Comparison of ENCODE assay signal across 22 cellular contexts in the genomic region with DNA sequence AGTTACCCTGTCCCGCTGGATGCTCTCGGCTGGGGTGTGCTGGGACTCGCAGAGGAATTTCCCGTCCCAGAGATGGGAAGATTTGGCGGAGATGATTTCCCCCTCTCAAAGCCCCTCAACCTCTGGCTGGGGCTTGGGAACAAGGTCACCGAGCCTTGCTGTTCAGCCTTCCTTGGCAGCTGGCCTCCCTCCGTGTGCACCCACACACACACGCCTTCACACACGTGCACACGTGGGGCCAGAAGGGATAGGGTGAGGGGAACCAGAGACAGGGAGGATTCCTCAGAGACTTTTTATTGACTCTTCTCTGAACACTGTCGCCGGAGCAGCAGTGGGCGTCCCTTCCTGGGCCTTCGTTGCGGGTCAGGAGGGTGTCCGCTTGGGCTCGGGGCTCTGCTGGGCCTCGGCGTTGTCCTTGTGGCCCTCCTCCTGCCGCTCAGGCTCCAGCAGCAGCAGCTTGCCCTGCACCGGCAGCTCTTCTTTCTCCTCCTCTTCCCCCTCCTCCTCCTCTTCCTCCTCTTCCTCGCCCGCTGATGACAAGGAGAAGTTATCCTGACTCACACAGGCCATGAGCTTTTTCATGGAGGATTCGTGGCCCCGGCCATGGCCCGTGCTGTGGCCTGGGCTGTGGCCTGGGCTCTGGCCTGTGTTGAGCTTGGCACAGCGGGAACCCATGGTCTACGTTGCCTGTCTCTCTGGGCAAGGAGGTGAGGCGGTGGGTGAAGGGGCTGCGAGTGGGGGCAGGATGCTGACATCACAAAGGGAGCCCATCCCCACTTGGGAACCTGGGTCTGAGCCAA. TPM values are rescaled to one million over a fixed set of nuclear protein-coding genes. Genes with fewer than 3 reads are reported as not detected.
A peak's percentile ranks its signal among the peaks of the same experiment; 100 is the strongest.
DNase-seq lines count a peak whose midpoint lies in the region; ATAC-seq, FAIRE-seq and TF ChIP-seq lines count a peak whose summit lies in the region.
"Had no signal": no experiment of that assay in that cellular context is flagged by ENCODE, and none has a peak within 500 bp of the region (broad histone marks: within the 10 kb centered on the region; RNA-seq: fewer than 3 reads in every experiment).

A gene with protein sequence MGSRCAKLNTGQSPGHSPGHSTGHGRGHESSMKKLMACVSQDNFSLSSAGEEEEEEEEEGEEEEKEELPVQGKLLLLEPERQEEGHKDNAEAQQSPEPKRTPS (minus strand): TSS at position 709 of the 800 bp plus-strand sequence. CDS start 34 bp downstream, at position 675.

- TF ChIP-seq CTCF in astrocyte (IDR thresholded peaks at IDR 0.05; ENCODE audit: insufficient read depth, low read depth, low read length), result no peak
- TF ChIP-seq CTCF in osteoblast (IDR thresholded peaks at IDR 0.05; ENCODE audit: extremely low read depth, low read depth, low read length), result no peak
- no peak for TF ChIP-seq CTCF in lower leg skin (IDR thresholded peaks at IDR 0.05)

- no peak within 1 kb of the TSS for H3K9ac ChIP-seq in astrocyte (ENCODE audit: low read length)
- H3K9ac ChIP-seq: KMS-11 had no signal

- WGBS in lower leg skin, 2 donors, result 71 to 76% methylated on average over 30 of the region's 30 CpGs

- peak; percentile 20 for DNase-seq in HK-2 (ENCODE audit: unreplicated experiment)
- no peak for DNase-seq in astrocyte (ENCODE audit: low read depth)
- peak; percentile 39 for DNase-seq in left kidney (ENCODE audit: low read depth, low spot score)
- peak; percentile 30 for DNase-seq in osteoblast (ENCODE audit: insufficient read length, low spot score, missing footprints)
- no peak for DNase-seq in lower leg skin (ENCODE audit: low spot score in 2 of 2)
- no peak for DNase-seq in DMS153 treated with DMSO at 0.1 percent for 48 hours (lab: John Stamatoyannopoulos, UW; ENCODE audit: unreplicated experiment)
- DNase-seq in iPS-NIHi7 (ENCODE audit: extremely low spot score), result no peak
- DNase-seq: ACHN; CD4-positive, alpha-beta T cell; NCI-H1105; NCI-H187; NCI-H2171; SHP77 had no signal

- intact Hi-C loops in lower leg skin (cut with DNase I; ENCODE audit: low total_unique reads), result no loop called here

- peaks cover 4% of the 10 kb centered on the region for H3K4me1 Mint-ChIP-seq in astrocyte (ENCODE audit: low read depth, unreplicated experiment)
- H3K4me1 Mint-ChIP-seq: B cell had no signal

- peaks cover 2% of the 10 kb centered on the region for H3K27me3 ChIP-seq in astrocyte (ENCODE audit: insufficient read depth, low read length)
- peaks cover 4% of the 10 kb centered on the region for H3K27me3 ChIP-seq in osteoblast (ENCODE audit: insufficient read depth, low read length)

- H2AFZ ChIP-seq in astrocyte (ENCODE audit: low read depth, low read length), result peak within 1 kb of the TSS; percentile 10
- no peak within 1 kb of the TSS for H2AFZ ChIP-seq in osteoblast (ENCODE audit: low read length)

- TF ChIP-seq POLR2A in lower leg skin (IDR thresholded peaks at IDR 0.05), result no peak

- H3K79me2 ChIP-seq in astrocyte (ENCODE audit: insufficient read depth, low read length) (no peaks in the 10 kb centered on the region), osteoblast (ENCODE audit: insufficient read depth, low read length) (no peaks in the 10 kb centered on the region)

- H3K9me3 ChIP-seq in astrocyte (ENCODE audit: insufficient read depth, low read depth, low read length) (no peaks in the 10 kb centered on the region), osteoblast (ENCODE audit: low read depth, low read length) (no peaks in the 10 kb centered on the region)

- no peak for FAIRE-seq in astrocyte (lab: Jason Lieb, UNC)
- FAIRE-seq: G401.6, GM12891, GM19239, RCC 7860 had no signal

- no peaks in the 10 kb centered on the region for H4K20me1 ChIP-seq in astrocyte (ENCODE audit: insufficient read depth, low read length)
- H4K20me1 ChIP-seq in osteoblast (ENCODE audit: insufficient read depth, low read length), result no peaks in the 10 kb centered on the region

- peaks cover 2% of the 10 kb centered on the region for H3K36me3 Mint-ChIP-seq in astrocyte (ENCODE audit: low read depth, unreplicated experiment)

- H3K9me3 Mint-ChIP-seq in astrocyte (ENCODE audit: unreplicated experiment), result peaks cover 7% of the 10 kb centered on the region
- H3K9me3 Mint-ChIP-seq: CD4-positive, alpha-beta T cell had no signal

- peaks cover 40% of the 10 kb centered on the region for H3K27me3 Mint-ChIP-seq in astrocyte (ENCODE audit: low read depth, unreplicated experiment)
- H3K27me3 Mint-ChIP-seq: B cell; CD4-positive, alpha-beta T cell had no signal

- no peak for ATAC-seq in HG02870 (IDR thresholded peaks at IDR 0.05; ENCODE audit: unreplicated experiment)

- no peak within 1 kb of the TSS for H3K27ac Mint-ChIP-seq in astrocyte (ENCODE audit: unreplicated experiment)
- H3K27ac Mint-ChIP-seq: B cell; CD4-positive, alpha-beta T cell had no signal

- H3K4me3 ChIP-seq in astrocyte (ENCODE audit: insufficient read depth, low read depth, low read length) (no peak within 1 kb of the TSS), osteoblast (ENCODE audit: insufficient read depth, low read length) (no peak within 1 kb of the TSS), lower leg skin (ENCODE audit: low read depth, poor library complexity, severe bottlenecking) (no peak within 1 kb of the TSS)

- H3K36me3 ChIP-seq in astrocyte (ENCODE audit: insufficient read depth, low read length), result no peaks in the 10 kb centered on the region
- no peaks in the 10 kb centered on the region for H3K36me3 ChIP-seq in osteoblast (ENCODE audit: insufficient read depth, low read length)

- H3K27ac ChIP-seq in astrocyte (ENCODE audit: low read depth, low read length), result no peak within 1 kb of the TSS
- no peak within 1 kb of the TSS for H3K27ac ChIP-seq in osteoblast (ENCODE audit: low read depth, low read length)
- H3K27ac ChIP-seq: KMS-11 had no signal

- H3K4me2 ChIP-seq in astrocyte (ENCODE audit: low read length) (no peak within 1 kb of the TSS), osteoblast (ENCODE audit: insufficient read depth, low read length) (no peak within 1 kb of the TSS)
- H3K4me2 ChIP-seq: KMS-11 had no signal

- no peaks in the 10 kb centered on the region for H3K4me1 ChIP-seq in astrocyte (ENCODE audit: insufficient read depth, low read length)
- no peaks in the 10 kb centered on the region for H3K4me1 ChIP-seq in osteoblast (ENCODE audit: insufficient read depth, low read length)

- H3K4me3 Mint-ChIP-seq in astrocyte (ENCODE audit: unreplicated experiment), result no peak within 1 kb of the TSS
- H3K4me3 Mint-ChIP-seq: B cell; CD4-positive, alpha-beta T cell had no signal

RNA-seq across cellular contexts. Expression of the gene that starts here (rescaled TPM):
- not detected in 2 replicates for total RNA-seq in astrocyte
- total RNA-seq in osteoblast, result not detected in 2 replicates
- total RNA-seq in lower leg skin, result not detected
- total RNA-seq: B cell; CD4-positive, alpha-beta T cell; MCF 10A; NCI-H460 had no signal

Comparison
In these comparisons a context has a peak if more than half of its experiments do, and no peak if none do; other contexts are left out.
1. Peak in DNase-seq in osteoblast; RNA of the gene not detected or under 1 TPM.
2. DNase-seq: peak in HK-2 (single experiment) and left kidney (single experiment); none in astrocyte (single experiment), lower leg skin (0 of 2), DMS153 treated with DMSO at 0.1 percent for 48 hours (single experiment) and iPS-NIHi7 (single experiment).